In genomic region chr4:67871867-67872266, GRCh38 we compare ENCODE assay signal across 9 cellular contexts. TPM values are rescaled to one million over a fixed set of nuclear protein-coding genes. Genes with fewer than 3 reads are reported as not detected.
DNase-seq lines count a peak whose midpoint lies in the region; ATAC-seq and TF ChIP-seq lines count a peak whose summit lies in the region.
"Had no signal": no experiment of that assay in that cellular context is flagged by ENCODE, and none has a peak within 500 bp of the region (broad histone marks: within the 10 kb centered on the region; RNA-seq: fewer than 3 reads in every experiment).

No MANE protein-coding gene starts in this region.

- peak; percentile 73 for ATAC-seq in left lung

- H3K9me3 ChIP-seq in WERI-Rb-1 (ENCODE audit: severe bottlenecking) (no peaks in the 10 kb centered on the region), left lung (no peaks in the 10 kb centered on the region)

- H3K27me3 ChIP-seq in H7 (ENCODE audit: control insufficient read depth, insufficient read depth, low read length) = no peaks in the 10 kb centered on the region
- H3K27me3 ChIP-seq in WERI-Rb-1 (ENCODE audit: insufficient read depth, low read depth, severe bottlenecking) = no peaks in the 10 kb centered on the region
- no peaks in the 10 kb centered on the region for H3K27me3 ChIP-seq in left lung

- TF ChIP-seq CTCF in WERI-Rb-1 (IDR thresholded peaks at IDR 0.05; ENCODE audit: low read depth, low read length) (peak; percentile 40; the same call in 1 of the 2 replicates), left lung (IDR thresholded peaks at IDR 0.05) (peak; percentile 13 to 33)

- H3K27ac ChIP-seq in WERI-Rb-1 (no peak overlapping the region), left lung (no peak overlapping the region)

- H3K4me3 ChIP-seq in H7 (ENCODE audit: insufficient read depth, low read depth, low read length) = no peak overlapping the region
- H3K4me3 ChIP-seq in WERI-Rb-1 (ENCODE audit: low read depth, low read length) = no peak overlapping the region
- H3K4me3 ChIP-seq in left lung = no peak overlapping the region

- no peaks in the 10 kb centered on the region for H3K4me1 ChIP-seq in left lung

- intact Hi-C loops in left lung (cut with DNase I) = no loop called here

- DNase-seq in NCI-H82 (lab: John Stamatoyannopoulos, UW) (peak; percentile 51), NCI-H82 treated with DMSO at 0.1 percent for 48 hours (lab: John Stamatoyannopoulos, UW; ENCODE audit: unreplicated experiment) (no peak), H7 (peak; percentile 27), LHCN-M2 (ENCODE audit: low read depth) (peak; percentile 56), WERI-Rb-1 (no peak), left lung (no peak), retina (no peak), nucleus accumbens (lab: John Stamatoyannopoulos, UW) (no peak)

- no peaks in the 10 kb centered on the region for H3K36me3 ChIP-seq in H7 (replicated peaks; ENCODE audit: control insufficient read depth, insufficient read depth, low read length)
- no peaks in the 10 kb centered on the region for H3K36me3 ChIP-seq in WERI-Rb-1
- H3K36me3 ChIP-seq in left lung = no peaks in the 10 kb centered on the region

RNA-seq across cellular contexts. Expression of gene TMPRSS11D, which starts 11.9 kb away (rescaled TPM):
- not detected in 2 replicates for total RNA-seq in H7 (2014; rRNA removed; shearing (Covaris generic))
- total RNA-seq in LHCN-M2 (2014; rRNA removed) = not detected in 2 replicates
- not detected for polyA plus RNA-seq in LHCN-M2 (2012)
- total RNA-seq in left lung = not detected
- total RNA-seq: Daoy had no signal

Comparison
In these comparisons a context has a peak if more than half of its experiments do, and no peak if none do; other contexts are left out.
1. DNase-seq: peak in NCI-H82 (single experiment), H7 (single experiment) and LHCN-M2 (single experiment); none in NCI-H82 treated with DMSO at 0.1 percent for 48 hours (single experiment), WERI-Rb-1 (single experiment), left lung (0 of 2), retina (single experiment) and nucleus accumbens (0 of 56).